Comparison of ENCODE assay signal across 1 cellular context in the genomic region with DNA sequence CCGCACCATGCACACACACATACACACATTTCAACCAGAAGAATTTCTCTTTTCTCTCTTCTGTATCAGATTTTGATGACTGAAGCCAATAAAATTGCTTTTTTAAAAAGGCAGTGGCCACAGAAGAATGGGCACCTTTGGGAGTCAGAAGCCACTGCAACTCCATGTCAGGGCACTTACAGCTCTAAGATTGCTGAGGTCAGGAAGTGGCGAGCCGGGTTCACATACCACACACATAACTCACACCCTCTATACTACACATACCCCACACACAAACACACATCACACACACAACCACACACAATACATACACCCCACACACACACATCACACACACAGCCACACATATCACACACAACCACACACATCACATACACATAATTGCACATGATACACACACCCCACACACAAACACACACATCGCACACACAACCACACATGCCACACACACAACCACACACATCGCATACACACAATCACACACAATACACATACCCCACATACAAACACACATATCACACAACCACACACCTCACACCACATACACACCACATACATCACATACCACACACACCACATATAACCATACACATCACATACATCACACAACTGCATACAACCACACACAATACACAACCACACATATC.
TF ChIP-seq lines count a peak whose summit lies in the region.

No MANE protein-coding gene starts in this region.

TF ChIP-seq in HEK293, 187 proteins besides CTCF, POLR2A, EP300 and RAD21 (continued from another document):
- TF ChIP-seq, protein P1, sequence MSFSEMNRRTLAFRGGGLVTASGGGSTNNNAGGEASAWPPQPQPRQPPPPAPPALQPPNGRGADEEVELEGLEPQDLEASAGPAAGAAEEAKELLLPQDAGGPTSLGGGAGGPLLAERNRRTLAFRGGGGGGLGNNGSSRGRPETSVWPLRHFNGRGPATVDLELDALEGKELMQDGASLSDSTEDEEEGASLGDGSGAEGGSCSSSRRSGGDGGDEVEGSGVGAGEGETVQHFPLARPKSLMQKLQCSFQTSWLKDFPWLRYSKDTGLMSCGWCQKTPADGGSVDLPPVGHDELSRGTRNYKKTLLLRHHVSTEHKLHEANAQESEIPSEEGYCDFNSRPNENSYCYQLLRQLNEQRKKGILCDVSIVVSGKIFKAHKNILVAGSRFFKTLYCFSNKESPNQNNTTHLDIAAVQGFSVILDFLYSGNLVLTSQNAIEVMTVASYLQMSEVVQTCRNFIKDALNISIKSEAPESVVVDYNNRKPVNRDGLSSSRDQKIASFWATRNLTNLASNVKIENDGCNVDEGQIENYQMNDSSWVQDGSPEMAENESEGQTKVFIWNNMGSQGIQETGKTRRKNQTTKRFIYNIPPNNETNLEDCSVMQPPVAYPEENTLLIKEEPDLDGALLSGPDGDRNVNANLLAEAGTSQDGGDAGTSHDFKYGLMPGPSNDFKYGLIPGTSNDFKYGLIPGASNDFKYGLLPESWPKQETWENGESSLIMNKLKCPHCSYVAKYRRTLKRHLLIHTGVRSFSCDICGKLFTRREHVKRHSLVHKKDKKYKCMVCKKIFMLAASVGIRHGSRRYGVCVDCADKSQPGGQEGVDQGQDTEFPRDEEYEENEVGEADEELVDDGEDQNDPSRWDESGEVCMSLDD (tag by site-specific recombination; IDR thresholded peaks at IDR 0.05) = 0 out of 2 replicates have a peak, but pooled peaks have one; percentile 24
- TF ChIP-seq ZNF621 (tag by site-specific recombination; IDR thresholded peaks at IDR 0.05) = no peak; the same call in none of the 2 replicates
- TF ChIP-seq ZNF114 (tag by site-specific recombination; IDR thresholded peaks at IDR 0.05) = peak; percentile 74; the same call in 1 of the 2 replicates
